ENCODE assay signal across 27 cellular contexts in genomic region chr7:133011746-133012145, GRCh38.
"Had no signal": no experiment of that assay in that cellular context is flagged by ENCODE, and none has a peak within 500 bp of the region (broad histone marks: within the 10 kb centered on the region; RNA-seq: fewer than 3 reads in every experiment).

No MANE protein-coding gene starts in this region.

- H3K36me3 Mint-ChIP-seq: stimulated activated effector memory CD8-positive, alpha-beta T cell treated with anti-CD3 and anti-CD28 coated beads, Interleukin-12 subunit alpha, Interleukin-12 subunit beta, amount 100 ng/mL, for 72 hours had no signal

- H3K9me3 Mint-ChIP-seq: natural killer cell treated with Interleukin-12 subunit alpha and Interleukin-12 subunit beta and Interleukin-15 and Interleukin-18, amount 100 ng/mL, for 72 hours; nephron progenitor cell; neural crest cell; type B pancreatic cell had no signal

- H3K4me3 ChIP-seq: pancreas, psoas muscle, right lobe of liver, sigmoid colon, stomach, thoracic aorta, thyroid gland, transverse colon, upper lobe of right lung, uterus had no signal

- H3K27ac ChIP-seq: neutrophil, pancreas, psoas muscle, right lobe of liver, sigmoid colon, stomach, thoracic aorta, thyroid gland, transverse colon, upper lobe of right lung, uterus had no signal

- H3K27me3 Mint-ChIP-seq: naive thymus-derived CD8-positive, alpha-beta T cell; natural killer cell treated with Interleukin-12 subunit alpha and Interleukin-12 subunit beta and Interleukin-15 and Interleukin-18, amount 100 ng/mL, for 72 hours; stimulated activated naive B cell treated with anti-CD40 and anti-IgM and Interleukin-4, amounts not matched to agents 10 μg/mL and 1 μg/mL and 100 μg/mL, for 72 hours; stimulated activated naive CD8-positive, alpha-beta T cell treated with anti-CD3 and anti-CD28 coated beads, Interleukin-15, Interleukin-2, amounts not matched to agents 100 ng/mL and 50 ng/mL, for 24 hours; type B pancreatic cell had no signal

- H3K4me1 ChIP-seq: pancreas, psoas muscle, transverse colon, upper lobe of right lung, uterus had no signal

- H3K4me3 Mint-ChIP-seq: naive thymus-derived CD8-positive, alpha-beta T cell; natural killer cell treated with Interleukin-12 subunit alpha and Interleukin-12 subunit beta and Interleukin-15 and Interleukin-18, amount 100 ng/mL, for 72 hours; nephron progenitor cell; neural crest cell; stimulated activated effector memory CD8-positive, alpha-beta T cell treated with anti-CD3 and anti-CD28 coated beads, Interleukin-12 subunit alpha, Interleukin-12 subunit beta, amount 100 ng/mL, for 72 hours; stimulated activated naive B cell treated with anti-CD40 and anti-IgM and Interleukin-4, amounts not matched to agents 10 μg/mL and 1 μg/mL and 100 μg/mL, for 72 hours; stimulated activated naive CD8-positive, alpha-beta T cell treated with anti-CD3 and anti-CD28 coated beads, Interleukin-15, Interleukin-2, amounts not matched to agents 100 ng/mL and 50 ng/mL, for 24 hours; type B pancreatic cell had no signal

- DNase-seq: naive thymus-derived CD8-positive, alpha-beta T cell; nephron progenitor cell; nucleus accumbens; pancreas; psoas muscle; right cardiac atrium; right lobe of liver; sigmoid colon; small intestine; stimulated activated CD4-positive, alpha-beta T cell treated with anti-CD3 and anti-CD28 coated beads, Interleukin-15, amount 100 ng/mL, for 24 hours; stimulated activated CD4-positive, alpha-beta T cell treated with anti-CD3 and anti-CD28 coated beads, Interleukin-2, amount 100 ng/mL, for 24 hours; stimulated activated CD4-positive, alpha-beta T cell treated with anti-CD3 and anti-CD28 coated beads, Interleukin-2, amount 100 ng/mL, for 48 hours; stimulated activated CD4-positive, alpha-beta T cell treated with anti-CD3 and anti-CD28 coated beads, Interleukin-4, amount 100 ng/mL, for 24 hours; stimulated activated naive B cell treated with anti-CD40 and anti-IgM and Interleukin-4, amounts not matched to agents 10 μg/mL and 1 μg/mL and 100 μg/mL, for 72 hours; stimulated activated naive CD4-positive, alpha-beta T cell treated with Interleukin-2 at 50 U/mL for 16 hours; stomach; thyroid gland; transverse colon; upper lobe of right lung; uterus had no signal

- H3K27me3 ChIP-seq: neutrophil, pancreas, right lobe of liver, sigmoid colon, stomach, thyroid gland, transverse colon, upper lobe of right lung, uterus had no signal

- H3K36me3 ChIP-seq: neutrophil, pancreas, right lobe of liver, sigmoid colon, stomach, thoracic aorta, thyroid gland, transverse colon, upper lobe of right lung, uterus had no signal

- H3K27ac Mint-ChIP-seq: natural killer cell treated with Interleukin-12 subunit alpha and Interleukin-12 subunit beta and Interleukin-15 and Interleukin-18, amount 100 ng/mL, for 72 hours; stimulated activated effector memory CD8-positive, alpha-beta T cell treated with anti-CD3 and anti-CD28 coated beads, Interleukin-12 subunit alpha, Interleukin-12 subunit beta, amount 100 ng/mL, for 72 hours; stimulated activated naive B cell treated with anti-CD40 and anti-IgM and Interleukin-4, amounts not matched to agents 10 μg/mL and 1 μg/mL and 100 μg/mL, for 72 hours; stimulated activated naive CD8-positive, alpha-beta T cell treated with anti-CD3 and anti-CD28 coated beads, Interleukin-15, Interleukin-2, amounts not matched to agents 100 ng/mL and 50 ng/mL, for 24 hours; type B pancreatic cell had no signal

- H3K9me3 ChIP-seq: neutrophil, pancreas, psoas muscle, right lobe of liver, sigmoid colon, stomach, thoracic aorta, thyroid gland, transverse colon, upper lobe of right lung, uterus had no signal
